ENCODE assay signal across 8 cellular contexts in genomic region chr20:37095609-37096414, GRCh38. TPM values are rescaled to one million over a fixed set of nuclear protein-coding genes. Genes with fewer than 3 reads are reported as not detected.
DNase-seq lines count a peak whose midpoint lies in the region; ATAC-seq, FAIRE-seq and TF ChIP-seq lines count a peak whose summit lies in the region.

Gene RBL1 (minus strand): TSS chr20:37095997. CDS start chr20:37095928, 69 bp downstream.

- H3K9me1 ChIP-seq in keratinocyte (ENCODE audit: control insufficient read depth, extremely low read depth, insufficient read depth, low read length): peaks cover 2% of the 10 kb centered on the region

- H2AFZ ChIP-seq in keratinocyte (ENCODE audit: control insufficient read depth, low read length): peak within 1 kb of the TSS; percentile 97

- no peaks in the 10 kb centered on the region for H3K27me3 ChIP-seq in keratinocyte (ENCODE audit: control insufficient read depth, extremely low read depth, insufficient read depth, low read length)

- DNase-seq in AG04449 (ENCODE audit: low read depth, low spot score) (peak; percentile 14), NCI-H345 (lab: John Stamatoyannopoulos, UW) (peak; percentile 95), cerebellar cortex (ENCODE audit: low spot score) (peak; percentile 84), keratinocyte (ENCODE audit: low read depth, low spot score) (no peak)
- peak; percentile 80 for DNase-seq in activated CD4-positive, CD25-positive, alpha-beta regulatory T cell treated with anti-CD3 and anti-CD28 coated beads, Interleukin-2, amount 50 U/mL, for 16 hours (ENCODE audit: low read depth, low spot score)
- DNase-seq in stimulated activated CD4-positive, alpha-beta T cell treated with anti-CD3 and anti-CD28 coated beads, Interleukin-12 subunit alpha, Interleukin-12 subunit beta, amount 100 ng/mL, for 48 hours (ENCODE audit: low read depth in 2 of 3, low spot score in 1 of 3): peak; percentile 78 to 86 (median 78)

- H3K4me3 ChIP-seq in AG04449 (ENCODE audit: low read depth, low read length): peak within 1 kb of the TSS; percentile 85
- peak within 1 kb of the TSS; percentile 65 to 96 (median 88) for H3K4me3 ChIP-seq in keratinocyte (ENCODE audit: control insufficient read depth in 2 of 3, extremely low read depth in 1 of 3, insufficient read depth in 2 of 3, low read depth in 1 of 3, low read length in 3 of 3)

- FAIRE-seq in keratinocyte (lab: Jason Lieb, UNC): no peak

- peak within 1 kb of the TSS; percentile 99 for H3K4me2 ChIP-seq in keratinocyte (ENCODE audit: control insufficient read depth, extremely low read depth, insufficient read depth, low read depth, low read length)

- peak within 1 kb of the TSS; percentile 91 for H3K9ac ChIP-seq in keratinocyte (ENCODE audit: control insufficient read depth, extremely low read depth, insufficient read depth, low read length)

- POLR2A ChIA-PET in AG04449 (lab: Yijun Ruan, JAX): no interaction called here

- peaks cover 15% of the 10 kb centered on the region for H3K4me1 ChIP-seq in keratinocyte (ENCODE audit: control insufficient read depth, extremely low read depth, insufficient read depth, low read length)

- peak; percentile 90 for TF ChIP-seq POLR2A in GM18951 (IDR thresholded peaks at IDR 0.05; ENCODE audit: extremely low read depth, insufficient read depth, insufficient read length)

- peaks cover 26% of the 10 kb centered on the region for H3K79me2 ChIP-seq in keratinocyte (ENCODE audit: control insufficient read depth, insufficient read depth, low read length)

- no peaks in the 10 kb centered on the region for H3K36me3 ChIP-seq in keratinocyte (ENCODE audit: control insufficient read depth in 2 of 2, extremely low read depth in 1 of 2, insufficient read depth in 2 of 2, low read length in 2 of 2)

- H4K20me1 ChIP-seq in keratinocyte (ENCODE audit: control insufficient read depth, extremely low read depth, insufficient read depth, low read length): no peaks in the 10 kb centered on the region

- in situ Hi-C loops in GM18951 (cut with MboI; ENCODE audit: low sequenced_read_pairs, unreplicated experiment): no loop called here

- TF ChIP-seq CTCF in AG04449 (IDR thresholded peaks at IDR 0.05; ENCODE audit: insufficient read depth, low read length, missing control alignments): peak; percentile 38
- TF ChIP-seq CTCF in keratinocyte (optimal IDR thresholded peaks at IDR 0.05 in 1 of 3, IDR thresholded peaks at IDR 0.05 in 1 of 3, conservative IDR thresholded peaks at IDR 0.05 in 1 of 3; ENCODE audit: extremely low read depth in 1 of 3, insufficient read depth in 2 of 3, low read length in 3 of 3): peak; percentile 19 to 28 (median 20)

- dilution Hi-C loops in keratinocyte (cut with MboI; ENCODE audit: extremely low pct_ligation_motif_present, low sequenced_read_pairs): no loop called here

- no peaks in the 10 kb centered on the region for H3K9me3 ChIP-seq in keratinocyte (ENCODE audit: control insufficient read depth, low read depth, low read length)

- ATAC-seq in HG03196 (IDR thresholded peaks at IDR 0.05; ENCODE audit: unreplicated experiment): peak; percentile 78

- CTCF ChIA-PET in AG04449 (lab: Yijun Ruan, JAX): interaction anchor here (0.6 to 3.6 kb wide), 7 partner anchors 14 to 86 kb away, joined by 3 to 21 read pairs (median 4); no protein-coding TSS in a partner anchor

- H3K27ac ChIP-seq in keratinocyte (ENCODE audit: control insufficient read depth, insufficient read depth, low read length): peak within 1 kb of the TSS; percentile 90

RNA-seq across cellular contexts. Expression of gene RBL1, which starts in this region (rescaled TPM):
- polyA plus RNA-seq in keratinocyte: 1.2 to 4.5 TPM (median 4.2 TPM) in 3 replicates
- polyA plus RNA-seq in keratinocyte (2011; ENCODE audit: low read depth): 0.44 TPM
- 0.75 and 2.0 TPM in 2 replicates for polyA plus RNA-seq in keratinocyte (2011; cell fraction: cytosol; rRNA removed)
- 1.6 and 1.9 TPM in 2 replicates for polyA plus RNA-seq in keratinocyte (2011; cell fraction: nucleus; rRNA removed)
- 0.35 and 3.5 TPM in 2 replicates for polyA plus RNA-seq in keratinocyte (2012; ENCODE audit: low replicate concordance)
- 1.2 to 4.4 TPM (median 3.8 TPM) in 3 replicates for polyA minus RNA-seq in keratinocyte
- polyA minus RNA-seq in keratinocyte (2011; cell fraction: cytosol; rRNA and poly(A)+ RNA removed): 2.5 TPM
- 3.8 and 5.2 TPM in 2 replicates for polyA minus RNA-seq in keratinocyte (2011; cell fraction: nucleus; rRNA and poly(A)+ RNA removed)
